2 cellular contexts compared by ENCODE assay signal in the genomic region with DNA sequence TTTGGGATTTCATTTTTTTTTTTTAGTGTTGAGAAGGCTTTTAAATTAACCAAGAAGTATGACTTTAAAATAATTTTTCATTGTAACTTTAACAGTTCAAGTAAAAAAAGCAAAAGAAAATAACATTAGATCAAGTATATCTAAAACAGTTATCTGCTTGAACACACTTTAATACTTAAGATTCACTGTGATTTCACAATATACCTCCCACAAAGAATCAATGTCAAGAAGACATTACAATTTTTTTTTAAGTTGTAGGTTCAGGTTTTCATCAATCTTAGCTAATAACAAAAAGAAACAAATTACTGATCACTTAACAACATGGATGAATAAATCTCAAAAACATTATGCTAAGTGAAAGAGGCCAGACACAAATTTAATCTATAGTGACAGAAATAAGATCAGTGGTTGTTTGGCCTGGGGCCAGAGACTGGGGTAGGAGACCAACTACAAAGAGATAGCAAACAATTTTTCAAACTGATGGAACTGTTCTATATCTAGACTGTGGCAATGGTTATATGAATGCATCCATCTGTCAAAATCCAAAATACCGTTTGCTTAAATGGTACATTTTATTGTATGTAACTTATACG.
A peak's percentile ranks its signal among the peaks of the same experiment; 100 is the strongest.
TF ChIP-seq lines count a peak whose summit lies in the region.

No MANE protein-coding gene starts in this region.

TF ChIP-seq in IMR-90, 13 proteins besides CTCF, POLR2A, EP300 and RAD21:
- TF ChIP-seq RCOR1 (IDR thresholded peaks at IDR 0.05; ENCODE audit: insufficient replicate concordance, low read length), result no peak
- TF ChIP-seq CEBPB (IDR thresholded peaks at IDR 0.05; ENCODE audit: low read depth, low read length), result peak; percentile 56

TF ChIP-seq in WTC11, 78 proteins besides CTCF, POLR2A, EP300 and RAD21:
- no peak for TF ChIP-seq HMGA2 (CRISPR knock-in tag; IDR thresholded peaks at IDR 0.05)
- no peak for TF ChIP-seq ZNF317 (CRISPR knock-in tag; IDR thresholded peaks at IDR 0.05; ENCODE audit: borderline replicate concordance, low read depth)
- TF ChIP-seq ZNF396 (CRISPR knock-in tag; IDR thresholded peaks at IDR 0.05; ENCODE audit: borderline replicate concordance), result no peak
- TF ChIP-seq JAZF1 (CRISPR knock-in tag; IDR thresholded peaks at IDR 0.05), result no peak
- TF ChIP-seq, protein P1, sequence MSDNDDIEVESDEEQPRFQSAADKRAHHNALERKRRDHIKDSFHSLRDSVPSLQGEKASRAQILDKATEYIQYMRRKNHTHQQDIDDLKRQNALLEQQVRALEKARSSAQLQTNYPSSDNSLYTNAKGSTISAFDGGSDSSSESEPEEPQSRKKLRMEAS (CRISPR knock-in tag; IDR thresholded peaks at IDR 0.05), result no peak
- TF ChIP-seq, protein P2, sequence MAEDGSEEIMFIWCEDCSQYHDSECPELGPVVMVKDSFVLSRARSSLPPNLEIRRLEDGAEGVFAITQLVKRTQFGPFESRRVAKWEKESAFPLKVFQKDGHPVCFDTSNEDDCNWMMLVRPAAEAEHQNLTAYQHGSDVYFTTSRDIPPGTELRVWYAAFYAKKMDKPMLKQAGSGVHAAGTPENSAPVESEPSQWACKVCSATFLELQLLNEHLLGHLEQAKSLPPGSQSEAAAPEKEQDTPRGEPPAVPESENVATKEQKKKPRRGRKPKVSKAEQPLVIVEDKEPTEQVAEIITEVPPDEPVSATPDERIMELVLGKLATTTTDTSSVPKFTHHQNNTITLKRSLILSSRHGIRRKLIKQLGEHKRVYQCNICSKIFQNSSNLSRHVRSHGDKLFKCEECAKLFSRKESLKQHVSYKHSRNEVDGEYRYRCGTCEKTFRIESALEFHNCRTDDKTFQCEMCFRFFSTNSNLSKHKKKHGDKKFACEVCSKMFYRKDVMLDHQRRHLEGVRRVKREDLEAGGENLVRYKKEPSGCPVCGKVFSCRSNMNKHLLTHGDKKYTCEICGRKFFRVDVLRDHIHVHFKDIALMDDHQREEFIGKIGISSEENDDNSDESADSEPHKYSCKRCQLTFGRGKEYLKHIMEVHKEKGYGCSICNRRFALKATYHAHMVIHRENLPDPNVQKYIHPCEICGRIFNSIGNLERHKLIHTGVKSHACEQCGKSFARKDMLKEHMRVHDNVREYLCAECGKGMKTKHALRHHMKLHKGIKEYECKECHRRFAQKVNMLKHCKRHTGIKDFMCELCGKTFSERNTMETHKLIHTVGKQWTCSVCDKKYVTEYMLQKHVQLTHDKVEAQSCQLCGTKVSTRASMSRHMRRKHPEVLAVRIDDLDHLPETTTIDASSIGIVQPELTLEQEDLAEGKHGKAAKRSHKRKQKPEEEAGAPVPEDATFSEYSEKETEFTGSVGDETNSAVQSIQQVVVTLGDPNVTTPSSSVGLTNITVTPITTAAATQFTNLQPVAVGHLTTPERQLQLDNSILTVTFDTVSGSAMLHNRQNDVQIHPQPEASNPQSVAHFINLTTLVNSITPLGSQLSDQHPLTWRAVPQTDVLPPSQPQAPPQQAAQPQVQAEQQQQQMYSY (CRISPR knock-in tag; IDR thresholded peaks at IDR 0.05), result no peak
- TF ChIP-seq, protein P3, sequence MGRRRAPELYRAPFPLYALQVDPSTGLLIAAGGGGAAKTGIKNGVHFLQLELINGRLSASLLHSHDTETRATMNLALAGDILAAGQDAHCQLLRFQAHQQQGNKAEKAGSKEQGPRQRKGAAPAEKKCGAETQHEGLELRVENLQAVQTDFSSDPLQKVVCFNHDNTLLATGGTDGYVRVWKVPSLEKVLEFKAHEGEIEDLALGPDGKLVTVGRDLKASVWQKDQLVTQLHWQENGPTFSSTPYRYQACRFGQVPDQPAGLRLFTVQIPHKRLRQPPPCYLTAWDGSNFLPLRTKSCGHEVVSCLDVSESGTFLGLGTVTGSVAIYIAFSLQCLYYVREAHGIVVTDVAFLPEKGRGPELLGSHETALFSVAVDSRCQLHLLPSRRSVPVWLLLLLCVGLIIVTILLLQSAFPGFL (CRISPR knock-in tag; IDR thresholded peaks at IDR 0.05; ENCODE audit: borderline replicate concordance), result no peak
- TF ChIP-seq, protein P4, sequence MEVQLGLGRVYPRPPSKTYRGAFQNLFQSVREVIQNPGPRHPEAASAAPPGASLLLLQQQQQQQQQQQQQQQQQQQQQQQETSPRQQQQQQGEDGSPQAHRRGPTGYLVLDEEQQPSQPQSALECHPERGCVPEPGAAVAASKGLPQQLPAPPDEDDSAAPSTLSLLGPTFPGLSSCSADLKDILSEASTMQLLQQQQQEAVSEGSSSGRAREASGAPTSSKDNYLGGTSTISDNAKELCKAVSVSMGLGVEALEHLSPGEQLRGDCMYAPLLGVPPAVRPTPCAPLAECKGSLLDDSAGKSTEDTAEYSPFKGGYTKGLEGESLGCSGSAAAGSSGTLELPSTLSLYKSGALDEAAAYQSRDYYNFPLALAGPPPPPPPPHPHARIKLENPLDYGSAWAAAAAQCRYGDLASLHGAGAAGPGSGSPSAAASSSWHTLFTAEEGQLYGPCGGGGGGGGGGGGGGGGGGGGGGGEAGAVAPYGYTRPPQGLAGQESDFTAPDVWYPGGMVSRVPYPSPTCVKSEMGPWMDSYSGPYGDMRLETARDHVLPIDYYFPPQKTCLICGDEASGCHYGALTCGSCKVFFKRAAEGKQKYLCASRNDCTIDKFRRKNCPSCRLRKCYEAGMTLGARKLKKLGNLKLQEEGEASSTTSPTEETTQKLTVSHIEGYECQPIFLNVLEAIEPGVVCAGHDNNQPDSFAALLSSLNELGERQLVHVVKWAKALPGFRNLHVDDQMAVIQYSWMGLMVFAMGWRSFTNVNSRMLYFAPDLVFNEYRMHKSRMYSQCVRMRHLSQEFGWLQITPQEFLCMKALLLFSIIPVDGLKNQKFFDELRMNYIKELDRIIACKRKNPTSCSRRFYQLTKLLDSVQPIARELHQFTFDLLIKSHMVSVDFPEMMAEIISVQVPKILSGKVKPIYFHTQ (CRISPR knock-in tag; IDR thresholded peaks at IDR 0.05), result no peak
- TF ChIP-seq IRF2 (CRISPR knock-in tag; IDR thresholded peaks at IDR 0.05; ENCODE audit: borderline replicate concordance, low read depth), result no peak
- no peak for TF ChIP-seq NFATC4 (CRISPR knock-in tag; IDR thresholded peaks at IDR 0.05)
- no peak for TF ChIP-seq MYBL2 (CRISPR knock-in tag; IDR thresholded peaks at IDR 0.05)
- TF ChIP-seq, protein P5, sequence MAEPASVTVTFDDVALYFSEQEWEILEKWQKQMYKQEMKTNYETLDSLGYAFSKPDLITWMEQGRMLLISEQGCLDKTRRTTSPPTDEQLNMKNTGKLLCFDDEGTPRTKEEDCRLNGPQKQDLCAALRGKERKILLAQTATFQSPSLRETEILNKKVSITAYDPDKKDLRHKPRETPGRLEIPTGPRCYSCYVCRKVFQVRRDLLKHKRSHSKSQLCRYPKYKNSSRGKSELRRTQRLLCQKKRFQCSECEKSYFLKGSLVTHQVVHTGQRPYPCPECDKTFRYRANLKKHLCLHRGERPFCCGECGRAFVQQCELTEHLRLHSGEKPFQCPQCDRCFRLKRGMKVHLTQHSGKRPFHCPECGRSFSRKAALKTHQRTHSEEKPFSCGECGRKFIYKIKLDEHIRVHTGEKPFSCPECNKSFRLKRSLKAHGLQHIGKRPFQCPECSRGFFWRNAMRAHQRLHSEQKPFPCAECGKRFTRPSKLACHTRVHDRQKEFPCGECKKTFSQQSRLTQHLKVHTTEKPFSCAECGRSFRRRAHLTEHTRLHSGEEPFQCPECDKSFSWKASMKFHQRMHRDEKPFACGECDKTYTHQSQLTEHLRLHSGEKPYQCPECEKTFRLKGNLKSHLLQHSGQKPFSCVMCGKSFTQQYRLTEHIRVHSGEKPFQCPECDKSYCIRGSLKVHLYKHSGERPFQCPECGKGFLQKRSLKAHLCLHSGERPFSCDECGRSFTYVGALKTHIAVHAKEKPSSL (CRISPR knock-in tag; conservative IDR thresholded peaks at IDR 0.05), result no peak
- no peak for TF ChIP-seq FOXJ3 (CRISPR knock-in tag; IDR thresholded peaks at IDR 0.05; ENCODE audit: borderline replicate concordance)
- TF ChIP-seq TEAD4 (CRISPR knock-in tag; IDR thresholded peaks at IDR 0.05), result no peak
- no peak for TF ChIP-seq ZBTB21 (CRISPR knock-in tag; IDR thresholded peaks at IDR 0.05; ENCODE audit: borderline replicate concordance)
